Comparison of ENCODE assay signal across 33 cellular contexts in the genomic region with DNA sequence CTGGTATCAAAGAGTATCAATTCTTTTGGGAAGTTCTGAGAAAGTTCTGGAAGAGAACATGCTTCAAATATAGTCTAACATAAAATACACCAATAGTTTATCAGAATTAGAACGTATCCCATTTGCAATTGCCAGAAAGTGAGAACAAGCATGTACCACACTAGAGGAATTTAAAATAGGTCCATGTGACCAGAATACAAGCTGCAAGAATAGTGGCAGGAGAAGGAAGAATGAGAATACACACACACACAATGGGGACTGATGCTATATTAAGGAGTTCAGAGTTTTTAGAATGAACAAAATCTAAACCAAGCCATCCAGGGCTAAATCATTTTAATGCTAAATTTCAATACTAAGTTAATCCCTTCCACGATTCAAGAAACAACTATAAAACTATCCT.
"Had no signal": no experiment of that assay in that cellular context is flagged by ENCODE, and none has a peak within 500 bp of the region (broad histone marks: within the 10 kb centered on the region; RNA-seq: fewer than 3 reads in every experiment).

No MANE protein-coding gene starts in this region.

- H3K9me3 Mint-ChIP-seq: activated CD8-positive, alpha-beta T cell treated with anti-CD3 and anti-CD28 coated beads for 36 hours; activated naive CD8-positive, alpha-beta T cell treated with anti-CD3 and anti-CD28 coated beads for 36 hours; activated T-helper 17 cell treated with anti-CD3 and anti-CD28 coated beads, Interleukin-2, amount 50 U/mL, for 72 hours had no signal

- H3K4me3 Mint-ChIP-seq: activated CD4-positive, alpha-beta T cell treated with anti-CD3 and anti-CD28 coated beads, Interleukin-2, amount 10 ng/mL, durations not matched to agents 24 days and 14 days; activated CD8-positive, alpha-beta T cell treated with anti-CD3 and anti-CD28 coated beads for 36 hours; activated naive CD8-positive, alpha-beta T cell treated with anti-CD3 and anti-CD28 coated beads for 36 hours; activated T-cell treated with anti-CD3 and anti-CD28 coated beads, Interleukin-2, amount 50 U/mL, for 72 hours; activated T-helper 17 cell treated with anti-CD3 and anti-CD28 coated beads, Interleukin-2, amount 50 U/mL, for 72 hours had no signal

- H3K4me1 Mint-ChIP-seq: activated CD4-positive, alpha-beta T cell treated with anti-CD3 and anti-CD28 coated beads, Interleukin-2, amount 10 ng/mL, durations not matched to agents 24 days and 14 days had no signal

- H3K27ac Mint-ChIP-seq: activated CD4-positive, alpha-beta T cell treated with anti-CD3 and anti-CD28 coated beads, Interleukin-2, amount 10 ng/mL, durations not matched to agents 24 days and 14 days; activated CD8-positive, alpha-beta T cell treated with anti-CD3 and anti-CD28 coated beads for 36 hours; activated naive CD8-positive, alpha-beta T cell treated with anti-CD3 and anti-CD28 coated beads for 36 hours; activated T-cell treated with anti-CD3 and anti-CD28 coated beads, Interleukin-2, amount 50 U/mL, for 72 hours; activated T-helper 17 cell treated with anti-CD3 and anti-CD28 coated beads, Interleukin-2, amount 50 U/mL, for 72 hours had no signal

- H3K9me3 ChIP-seq: Peyer's patch had no signal

- H3K27me3 ChIP-seq: brain microvascular endothelial cell, Peyer's patch had no signal

- H3K4me3 ChIP-seq: Peyer's patch had no signal

- ATAC-seq: activated CD8-positive, alpha-beta T cell treated with anti-CD3 and anti-CD28 coated beads for 36 hours; activated T-cell treated with anti-CD3 and anti-CD28 coated beads, Interleukin-2, amount 50 U/mL, for 72 hours; activated T-helper 17 cell treated with anti-CD3 and anti-CD28 coated beads, Interleukin-2, amount 50 U/mL, for 72 hours; PC-3 had no signal

- H3K4me1 ChIP-seq: Peyer's patch had no signal

- H3K4me2 ChIP-seq: KMS-11 had no signal

- H3K27ac ChIP-seq: brain microvascular endothelial cell, KMS-11, Peyer's patch, WERI-Rb-1 had no signal

- DNase-seq: activated CD4-positive, alpha-beta T cell treated with anti-CD3 and anti-CD28 coated beads, Interleukin-2, amount 10 ng/mL, durations not matched to agents 24 days and 14 days; activated CD4-positive, alpha-beta T cell treated with anti-CD3 and anti-CD28 coated beads, Interleukin-2, amount 50 U/mL, for 4 hours; activated CD8-positive, alpha-beta T cell treated with anti-CD3 and anti-CD28 coated beads for 36 hours; activated effector memory CD4-positive, alpha-beta T cell treated with anti-CD3 and anti-CD28 coated beads, Interleukin-2, amount 50 U/mL, for 16 hours; activated naive CD4-positive, alpha-beta T cell; activated naive CD4-positive, alpha-beta T cell treated with anti-CD3 and anti-CD28 coated beads, Interleukin-2, amount 50 U/mL, for 16 hours; activated naive CD8-positive, alpha-beta T cell treated with anti-CD3 and anti-CD28 coated beads for 36 hours; activated T-cell treated with anti-CD3 and anti-CD28 coated beads, Interleukin-2, amount 50 U/mL, for 1 hour; activated T-cell treated with anti-CD3 and anti-CD28 coated beads, Interleukin-2, amount 50 U/mL, for 72 hours; amniotic stem cell; aorta; brain microvascular endothelial cell; MM.1S; MV-4-11; NCI-H1092; NCI-H1436 treated with DMSO at 0.1 percent for 48 hours; NCI-H1694 treated with DMSO at 0.1 percent for 48 hours; NCI-H2029; NCI-H345; NCI-H510A; NCI-H526; NCI-H748 treated with DMSO at 0.1 percent for 48 hours; NK-92 treated with Interleukin-12 subunit alpha and Interleukin-12 subunit beta, amount 100 ng/mL, for 24 hours; PC-3; Peyer's patch; RPMI8226; SW 1271; T-helper 1 cell; T-helper 2 cell; T-helper 9 cell; WERI-Rb-1 had no signal

- H3K36me3 ChIP-seq: brain microvascular endothelial cell had no signal

- H3K27me3 Mint-ChIP-seq: activated CD4-positive, alpha-beta T cell treated with anti-CD3 and anti-CD28 coated beads, Interleukin-2, amount 10 ng/mL, durations not matched to agents 24 days and 14 days; activated CD8-positive, alpha-beta T cell treated with anti-CD3 and anti-CD28 coated beads for 36 hours; activated naive CD8-positive, alpha-beta T cell treated with anti-CD3 and anti-CD28 coated beads for 36 hours; activated T-helper 17 cell treated with anti-CD3 and anti-CD28 coated beads, Interleukin-2, amount 50 U/mL, for 72 hours had no signal
